ENCODE assay signal across 1 cellular context in the genomic region with DNA sequence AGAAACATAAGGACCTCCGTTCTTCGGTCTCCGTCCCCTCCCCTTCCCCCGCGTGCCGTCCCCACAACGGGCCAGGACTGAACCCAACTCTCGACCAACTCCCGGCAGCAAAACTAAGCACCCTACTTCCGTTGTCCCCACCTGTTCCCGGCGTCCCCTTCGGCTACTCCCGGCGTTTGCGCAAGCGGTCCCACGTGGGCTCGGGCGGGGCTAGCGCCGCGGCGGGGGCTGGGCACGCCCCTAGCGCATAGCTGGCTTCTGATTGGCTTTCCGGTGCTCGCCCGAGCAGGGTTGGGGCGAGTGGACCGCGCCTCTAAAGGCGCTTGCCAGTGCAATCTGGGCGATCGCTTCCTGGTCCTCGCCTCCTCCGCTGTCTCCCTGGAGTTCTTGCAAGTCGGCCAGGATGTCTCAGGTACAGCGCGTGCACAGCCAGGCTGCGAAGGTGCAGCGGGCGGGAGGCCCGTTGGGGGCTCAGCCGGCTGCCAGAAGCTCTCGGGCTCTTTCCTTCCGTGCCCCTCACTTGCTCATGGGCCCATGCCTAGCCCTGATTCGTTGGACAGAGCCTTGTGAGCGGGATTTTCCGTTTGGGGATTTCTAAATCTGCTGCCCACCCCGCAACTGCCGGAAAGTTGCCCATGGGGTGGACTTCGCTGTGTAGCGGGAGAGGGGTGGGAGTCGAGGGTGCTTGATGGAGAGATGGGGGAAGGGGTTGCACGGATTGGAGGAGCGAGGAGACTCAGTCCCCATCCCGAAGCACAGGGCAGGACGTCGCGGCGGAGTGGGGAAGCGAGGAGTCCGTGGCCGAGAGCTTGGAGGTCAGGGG.
TF ChIP-seq lines count a peak whose summit lies in the region.

TSS of gene C2orf76 (minus strand) at position 186 of the 823 bp plus-strand sequence. CDS start 26,875 bp downstream, outside the sequence.
TSS of gene DBI (plus strand) at position 329 of the 823 bp plus-strand sequence. CDS start at position 404, 75 bp downstream.

TF ChIP-seq in HepG2, 621 proteins besides CTCF, POLR2A, EP300 and RAD21 (continued from another document and continues in another):
- TF ChIP-seq GLMP (CRISPR knock-in tag; IDR thresholded peaks at IDR 0.05; ENCODE audit: borderline replicate concordance) (no peak; the same call in 1 of the 2 replicates), DMAP1 (CRISPR knock-in tag; IDR thresholded peaks at IDR 0.05) (peak; percentile 98), KDM5A (IDR thresholded peaks at IDR 0.05; ENCODE audit: borderline replicate concordance, low read length) (peak; percentile 73), ZBTB39 (CRISPR knock-in tag; IDR thresholded peaks at IDR 0.05) (no peak), SRSF4 (IDR thresholded peaks at IDR 0.05; ENCODE audit: low read depth, low read length, poor library complexity, severe bottlenecking) (no peak), PHF20 (CRISPR knock-in tag; IDR thresholded peaks at IDR 0.05) (peak; percentile 90), AHDC1 (CRISPR knock-in tag; IDR thresholded peaks at IDR 0.05; ENCODE audit: borderline replicate concordance) (peak; percentile 34; the same call in 1 of the 2 replicates), ZBTB25 (CRISPR knock-in tag; IDR thresholded peaks at IDR 0.05) (peak; percentile 74; the same call in 1 of the 2 replicates), IKZF1 (IDR thresholded peaks at IDR 0.05) (no peak), ZNF292 (CRISPR knock-in tag; IDR thresholded peaks at IDR 0.05; ENCODE audit: borderline replicate concordance, low read depth) (no peak), GATAD1 (CRISPR knock-in tag; IDR thresholded peaks at IDR 0.05) (peak; percentile 91), TRAFD1 (CRISPR knock-in tag; IDR thresholded peaks at IDR 0.05; ENCODE audit: borderline replicate concordance) (peak; percentile 23; the same call in 1 of the 2 replicates), HCFC1 (IDR thresholded peaks at IDR 0.05; ENCODE audit: low read depth, low read length) (peak; percentile 22; the same call in 1 of the 2 replicates), KLF13 (CRISPR knock-in tag; IDR thresholded peaks at IDR 0.05) (no peak), SP140L (CRISPR knock-in tag; IDR thresholded peaks at IDR 0.05; ENCODE audit: borderline replicate concordance) (no peak; the same call in 1 of the 2 replicates), NCOA5 (CRISPR knock-in tag; IDR thresholded peaks at IDR 0.05) (no peak), U2AF2 (IDR thresholded peaks at IDR 0.05; ENCODE audit: low read depth, low read length) (no peak), ZNF350 (CRISPR knock-in tag; IDR thresholded peaks at IDR 0.05; ENCODE audit: borderline replicate concordance, low read depth) (peak; percentile 94), ZFP91 (CRISPR knock-in tag; IDR thresholded peaks at IDR 0.05; ENCODE audit: borderline replicate concordance) (peak; percentile 86; the same call in 1 of the 2 replicates), ZNF607 (CRISPR knock-in tag; IDR thresholded peaks at IDR 0.05; ENCODE audit: borderline replicate concordance) (peak; percentile 95), ZNF33B (CRISPR knock-in tag; IDR thresholded peaks at IDR 0.05) (peak; percentile 94; the same call in 1 of the 2 replicates), FOXK2 (IDR thresholded peaks at IDR 0.05) (no peak), ATF4 (CRISPR knock-in tag; IDR thresholded peaks at IDR 0.05) (peak in 1 of 2 experiments; percentile 86; a peak in 2 of 4 replicates), NR2C2 (CRISPR knock-in tag; IDR thresholded peaks at IDR 0.05; ENCODE audit: borderline replicate concordance) (peak; percentile 88), NRL (CRISPR knock-in tag; IDR thresholded peaks at IDR 0.05; ENCODE audit: borderline replicate concordance) (peak; percentile 88; the same call in 1 of the 2 replicates), KLF15 (CRISPR knock-in tag; IDR thresholded peaks at IDR 0.05; ENCODE audit: borderline replicate concordance) (peak; percentile 63; the same call in 1 of the 2 replicates), ZNF549 (CRISPR knock-in tag; IDR thresholded peaks at IDR 0.05) (no peak), ZNF619 (CRISPR knock-in tag; IDR thresholded peaks at IDR 0.05) (no peak; the same call in none of the 2 replicates), ZFP36L1 (CRISPR knock-in tag; IDR thresholded peaks at IDR 0.05) (no peak; the same call in 1 of the 2 replicates)
- TF ChIP-seq, protein P1, sequence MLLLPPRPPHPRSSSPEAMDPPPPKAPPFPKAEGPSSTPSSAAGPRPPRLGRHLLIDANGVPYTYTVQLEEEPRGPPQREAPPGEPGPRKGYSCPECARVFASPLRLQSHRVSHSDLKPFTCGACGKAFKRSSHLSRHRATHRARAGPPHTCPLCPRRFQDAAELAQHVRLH (CRISPR knock-in tag; IDR thresholded peaks at IDR 0.05; ENCODE audit: borderline replicate concordance, low read depth): peak; percentile 70
- TF ChIP-seq, protein P2, sequence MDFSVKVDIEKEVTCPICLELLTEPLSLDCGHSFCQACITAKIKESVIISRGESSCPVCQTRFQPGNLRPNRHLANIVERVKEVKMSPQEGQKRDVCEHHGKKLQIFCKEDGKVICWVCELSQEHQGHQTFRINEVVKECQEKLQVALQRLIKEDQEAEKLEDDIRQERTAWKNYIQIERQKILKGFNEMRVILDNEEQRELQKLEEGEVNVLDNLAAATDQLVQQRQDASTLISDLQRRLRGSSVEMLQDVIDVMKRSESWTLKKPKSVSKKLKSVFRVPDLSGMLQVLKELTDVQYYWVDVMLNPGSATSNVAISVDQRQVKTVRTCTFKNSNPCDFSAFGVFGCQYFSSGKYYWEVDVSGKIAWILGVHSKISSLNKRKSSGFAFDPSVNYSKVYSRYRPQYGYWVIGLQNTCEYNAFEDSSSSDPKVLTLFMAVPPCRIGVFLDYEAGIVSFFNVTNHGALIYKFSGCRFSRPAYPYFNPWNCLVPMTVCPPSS (IDR thresholded peaks at IDR 0.05): no peak
- TF ChIP-seq, protein P3, sequence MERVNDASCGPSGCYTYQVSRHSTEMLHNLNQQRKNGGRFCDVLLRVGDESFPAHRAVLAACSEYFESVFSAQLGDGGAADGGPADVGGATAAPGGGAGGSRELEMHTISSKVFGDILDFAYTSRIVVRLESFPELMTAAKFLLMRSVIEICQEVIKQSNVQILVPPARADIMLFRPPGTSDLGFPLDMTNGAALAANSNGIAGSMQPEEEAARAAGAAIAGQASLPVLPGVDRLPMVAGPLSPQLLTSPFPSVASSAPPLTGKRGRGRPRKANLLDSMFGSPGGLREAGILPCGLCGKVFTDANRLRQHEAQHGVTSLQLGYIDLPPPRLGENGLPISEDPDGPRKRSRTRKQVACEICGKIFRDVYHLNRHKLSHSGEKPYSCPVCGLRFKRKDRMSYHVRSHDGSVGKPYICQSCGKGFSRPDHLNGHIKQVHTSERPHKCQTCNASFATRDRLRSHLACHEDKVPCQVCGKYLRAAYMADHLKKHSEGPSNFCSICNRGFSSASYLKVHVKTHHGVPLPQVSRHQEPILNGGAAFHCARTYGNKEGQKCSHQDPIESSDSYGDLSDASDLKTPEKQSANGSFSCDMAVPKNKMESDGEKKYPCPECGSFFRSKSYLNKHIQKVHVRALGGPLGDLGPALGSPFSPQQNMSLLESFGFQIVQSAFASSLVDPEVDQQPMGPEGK (CRISPR knock-in tag; IDR thresholded peaks at IDR 0.05): peak; percentile 97
